ENCODE assay signal across 19 cellular contexts in genomic region chr4:95293014-95293413, GRCh38.
A peak's percentile ranks its signal among the peaks of the same experiment; 100 is the strongest.
DNase-seq lines count a peak whose midpoint lies in the region; ATAC-seq and TF ChIP-seq lines count a peak whose summit lies in the region.
"Had no signal": no experiment of that assay in that cellular context is flagged by ENCODE, and none has a peak within 500 bp of the region (broad histone marks: within the 10 kb centered on the region; RNA-seq: fewer than 3 reads in every experiment).

No MANE protein-coding gene starts in this region.

- H3K4me1 ChIP-seq in BLaER1 = peaks cover 17% of the 10 kb centered on the region
- H3K4me1 ChIP-seq: upper lobe of left lung had no signal

- H3K4me3 Mint-ChIP-seq in T-helper 17 cell = peak overlapping the region; percentile 76
- H3K4me3 Mint-ChIP-seq: activated CD4-positive, alpha-beta memory T cell treated with anti-CD3 and anti-CD28 coated beads for 36 hours; activated naive CD8-positive, alpha-beta T cell treated with anti-CD3 and anti-CD28 coated beads for 36 hours; stimulated activated naive CD8-positive, alpha-beta T cell treated with anti-CD3 and anti-CD28 coated beads, Interleukin-15, Interleukin-2, amounts not matched to agents 100 ng/mL and 50 ng/mL, for 24 hours had no signal

- H3K27me3 Mint-ChIP-seq in T-helper 17 cell = no peaks in the 10 kb centered on the region
- H3K27me3 Mint-ChIP-seq: activated CD4-positive, alpha-beta memory T cell treated with anti-CD3 and anti-CD28 coated beads for 36 hours; activated naive CD8-positive, alpha-beta T cell treated with anti-CD3 and anti-CD28 coated beads for 36 hours; stimulated activated naive CD8-positive, alpha-beta T cell treated with anti-CD3 and anti-CD28 coated beads, Interleukin-15, Interleukin-2, amounts not matched to agents 100 ng/mL and 50 ng/mL, for 24 hours had no signal

- no peaks in the 10 kb centered on the region for H3K27me3 ChIP-seq in BLaER1
- H3K27me3 ChIP-seq: sigmoid colon, upper lobe of left lung had no signal

- no peaks in the 10 kb centered on the region for H3K9me3 ChIP-seq in BLaER1
- H3K9me3 ChIP-seq in T-helper 17 cell (ENCODE audit: control insufficient read depth, low read length, poor library complexity, severe bottlenecking) = no peaks in the 10 kb centered on the region
- H3K9me3 ChIP-seq: upper lobe of left lung had no signal

- H3K4me3 ChIP-seq in BLaER1 (no peak overlapping the region), fibroblast of villous mesenchyme (ENCODE audit: low read depth, low read length) (no peak overlapping the region)
- H3K4me3 ChIP-seq: sigmoid colon, upper lobe of left lung had no signal

- H3K9ac ChIP-seq in BLaER1 = no peak overlapping the region

- H3K36me3 Mint-ChIP-seq in T-helper 17 cell (ENCODE audit: low read depth) = no peaks in the 10 kb centered on the region
- H3K36me3 Mint-ChIP-seq: activated CD4-positive, alpha-beta memory T cell treated with anti-CD3 and anti-CD28 coated beads for 36 hours; activated naive CD8-positive, alpha-beta T cell treated with anti-CD3 and anti-CD28 coated beads for 36 hours had no signal

- peak overlapping the region; percentile 19 for H3K27ac Mint-ChIP-seq in T-helper 17 cell
- H3K27ac Mint-ChIP-seq: activated CD4-positive, alpha-beta memory T cell treated with anti-CD3 and anti-CD28 coated beads for 36 hours; activated naive CD8-positive, alpha-beta T cell treated with anti-CD3 and anti-CD28 coated beads for 36 hours; stimulated activated naive CD8-positive, alpha-beta T cell treated with anti-CD3 and anti-CD28 coated beads, Interleukin-15, Interleukin-2, amounts not matched to agents 100 ng/mL and 50 ng/mL, for 24 hours had no signal

- ATAC-seq in T-helper 17 cell = peak; percentile 79
- no peak for ATAC-seq in GM18519 (IDR thresholded peaks at IDR 0.05; ENCODE audit: low FRiP score, unreplicated experiment)
- no peak for ATAC-seq in GM21825 (IDR thresholded peaks at IDR 0.05; ENCODE audit: unreplicated experiment)
- no peak for ATAC-seq in GM21367 (IDR thresholded peaks at IDR 0.05; ENCODE audit: unreplicated experiment)

- peaks cover 16% of the 10 kb centered on the region for H3K4me1 Mint-ChIP-seq in T-helper 17 cell

- H3K4me2 ChIP-seq in BLaER1 = peak overlapping the region; percentile 42

- TF ChIP-seq CTCF in fibroblast of villous mesenchyme (IDR thresholded peaks at IDR 0.05; ENCODE audit: insufficient read depth, low read depth, low read length) = no peak

- DNase-seq in H4 (ENCODE audit: low spot score) (peak; percentile 66), T-helper 17 cell (no peak), fibroblast of villous mesenchyme (ENCODE audit: low read depth) (peak; percentile 61), HuH-7 (ENCODE audit: low spot score) (no peak)
- DNase-seq: activated CD4-positive, alpha-beta memory T cell treated with anti-CD3 and anti-CD28 coated beads for 36 hours; activated naive CD8-positive, alpha-beta T cell treated with anti-CD3 and anti-CD28 coated beads for 36 hours; activated T-cell treated with anti-CD3 and anti-CD28 coated beads, Interleukin-2, amount 50 U/mL, for 48 hours; erythroblast; KG1; NCI-H1417 treated with DMSO at 0.1 percent for 48 hours; sigmoid colon; upper lobe of left lung; WERI-Rb-1 had no signal

- no peaks in the 10 kb centered on the region for H3K36me3 ChIP-seq in BLaER1
- H3K36me3 ChIP-seq: sigmoid colon, upper lobe of left lung, WERI-Rb-1 had no signal

- H4K20me1 ChIP-seq in BLaER1 = no peaks in the 10 kb centered on the region

- no peak overlapping the region for H3K27ac ChIP-seq in BLaER1
- H3K27ac ChIP-seq: RWPE1, sigmoid colon, upper lobe of left lung had no signal

Comparison
In these comparisons a context has a peak if more than half of its experiments do, and no peak if none do; other contexts are left out.
1. DNase-seq: peak in H4 (single experiment) and fibroblast of villous mesenchyme (single experiment); none in T-helper 17 cell (0 of 3) and HuH-7 (single experiment).